In genomic region chrX:23332101-23332887, GRCh38 we compare ENCODE assay signal across 11 cellular contexts. TPM values are rescaled to one million over a fixed set of nuclear protein-coding genes. Genes with fewer than 3 reads are reported as not detected.
DNase-seq lines count a peak whose midpoint lies in the region; ATAC-seq and TF ChIP-seq lines count a peak whose summit lies in the region.
"Had no signal": no experiment of that assay in that cellular context is flagged by ENCODE, and none has a peak within 500 bp of the region (broad histone marks: within the 10 kb centered on the region; RNA-seq: fewer than 3 reads in every experiment).

No MANE protein-coding gene starts in this region.

- H3F3A ChIP-seq in neural progenitor cell (ENCODE audit: low read depth): no peaks in the 10 kb centered on the region

- H3K27me3 ChIP-seq in neural progenitor cell: peaks cover 82% of the 10 kb centered on the region

- no peak overlapping the region for H3K27ac Mint-ChIP-seq in natural killer cell treated with Interleukin-12 subunit alpha and Interleukin-12 subunit beta and Interleukin-15 and Interleukin-18, amount 100 ng/mL, for 72 hours
- H3K27ac Mint-ChIP-seq in natural killer cell (no peak overlapping the region), neural progenitor cell (no peak overlapping the region)
- H3K27ac Mint-ChIP-seq: activated CD4-positive, alpha-beta T cell treated with anti-CD3 and anti-CD28 coated beads, Interleukin-2, amount 10 ng/mL, durations not matched to agents 7 days and 5 days had no signal

- peaks cover 24 to 34% of the 10 kb centered on the region in 2 donors for H3K27me3 Mint-ChIP-seq in natural killer cell treated with Interleukin-12 subunit alpha and Interleukin-12 subunit beta and Interleukin-15 and Interleukin-18, amount 100 ng/mL, for 72 hours
- H3K27me3 Mint-ChIP-seq in natural killer cell (ENCODE audit: low read depth in 2 of 2) (peaks cover 19 to 46% of the 10 kb centered on the region in 2 donors), neural progenitor cell (ENCODE audit: insufficient read depth, low read depth) (peaks cover 62% of the 10 kb centered on the region)

- peaks cover 17% of the 10 kb centered on the region for H3K4me1 ChIP-seq in neural progenitor cell

- no peaks in the 10 kb centered on the region for H3K9me3 ChIP-seq in neural progenitor cell (ENCODE audit: low read depth)
- H3K9me3 ChIP-seq: mucosa of descending colon had no signal

- peak overlapping the region; percentile 94 for H3K4me2 ChIP-seq in neural progenitor cell

- DNase-seq in natural killer cell treated with Interleukin-12 subunit alpha and Interleukin-12 subunit beta and Interleukin-15 and Interleukin-18, amount 100 ng/mL, for 72 hours (ENCODE audit: low spot score): no peak
- DNase-seq in natural killer cell: no peak
- no peak for DNase-seq in coronary artery (ENCODE audit: low spot score)
- DNase-seq in neural progenitor cell (ENCODE audit: low spot score): peak; percentile 29
- DNase-seq in middle frontal gyrus (ENCODE audit: extremely low spot score, low spot score): no peak
- DNase-seq in T-helper 9 cell: no peak
- no peak for DNase-seq in RKO (ENCODE audit: low spot score)
- DNase-seq: activated CD4-positive, alpha-beta T cell treated with anti-CD3 and anti-CD28 coated beads, Interleukin-2, amount 10 ng/mL, durations not matched to agents 7 days and 5 days; mucosa of descending colon had no signal

- no peak overlapping the region for H3K27ac ChIP-seq in coronary artery
- H3K27ac ChIP-seq in neural progenitor cell: no peak overlapping the region
- H3K27ac ChIP-seq: HL-60 had no signal

- H2AFZ ChIP-seq in neural progenitor cell (replicated peaks): no peak overlapping the region

- intact Hi-C loops in natural killer cell (cut with micrococcal nuclease): no loop called here

- no peaks in the 10 kb centered on the region for H3K36me3 Mint-ChIP-seq in natural killer cell treated with Interleukin-12 subunit alpha and Interleukin-12 subunit beta and Interleukin-15 and Interleukin-18, amount 100 ng/mL, for 72 hours
- H3K36me3 Mint-ChIP-seq in natural killer cell (no peaks in the 10 kb centered on the region), neural progenitor cell (no peaks in the 10 kb centered on the region)

- H3K9ac ChIP-seq in neural progenitor cell: no peak overlapping the region

- no peaks in the 10 kb centered on the region for H3K9me3 Mint-ChIP-seq in natural killer cell treated with Interleukin-12 subunit alpha and Interleukin-12 subunit beta and Interleukin-15 and Interleukin-18, amount 100 ng/mL, for 72 hours
- H3K9me3 Mint-ChIP-seq in natural killer cell (no peaks in the 10 kb centered on the region), neural progenitor cell (no peaks in the 10 kb centered on the region)
- H3K9me3 Mint-ChIP-seq: activated CD4-positive, alpha-beta T cell treated with anti-CD3 and anti-CD28 coated beads, Interleukin-2, amount 10 ng/mL, durations not matched to agents 7 days and 5 days had no signal

- TF ChIP-seq CTCF in natural killer cell (IDR thresholded peaks at IDR 0.05) (no peak), coronary artery (IDR thresholded peaks at IDR 0.05) (no peak), neural progenitor cell (IDR thresholded peaks at IDR 0.05) (no peak)

- H3K4me3 Mint-ChIP-seq in natural killer cell treated with Interleukin-12 subunit alpha and Interleukin-12 subunit beta and Interleukin-15 and Interleukin-18, amount 100 ng/mL, for 72 hours: peak overlapping the region; percentile 17
- no peak overlapping the region for H3K4me3 Mint-ChIP-seq in natural killer cell
- peak overlapping the region; percentile 81 for H3K4me3 Mint-ChIP-seq in neural progenitor cell
- H3K4me3 Mint-ChIP-seq: activated CD4-positive, alpha-beta T cell treated with anti-CD3 and anti-CD28 coated beads, Interleukin-2, amount 10 ng/mL, durations not matched to agents 7 days and 5 days had no signal

- H3K4me1 Mint-ChIP-seq in natural killer cell treated with Interleukin-12 subunit alpha and Interleukin-12 subunit beta and Interleukin-15 and Interleukin-18, amount 100 ng/mL, for 72 hours (ENCODE audit: low read depth in 2 of 2): peaks cover 4 to 5% of the 10 kb centered on the region in 2 donors
- H3K4me1 Mint-ChIP-seq in natural killer cell: peaks cover 0 to 7% of the 10 kb centered on the region in 2 donors
- H3K4me1 Mint-ChIP-seq in neural progenitor cell: peaks cover 14% of the 10 kb centered on the region

- H3K4me3 ChIP-seq in coronary artery (peak overlapping the region; percentile 68), neural progenitor cell (peak overlapping the region; percentile 55)
- H3K4me3 ChIP-seq: mucosa of descending colon had no signal

- H3K36me3 ChIP-seq in neural progenitor cell: no peaks in the 10 kb centered on the region

- ATAC-seq in natural killer cell treated with Interleukin-12 subunit alpha and Interleukin-12 subunit beta and Interleukin-15 and Interleukin-18, amount 100 ng/mL, for 72 hours: peak in 1 of 2 donors; percentile 30
- ATAC-seq in natural killer cell (no peak), GM21423 (IDR thresholded peaks at IDR 0.05; ENCODE audit: unreplicated experiment) (no peak)
- ATAC-seq: mucosa of descending colon had no signal

- H4K20me1 ChIP-seq in neural progenitor cell (ENCODE audit: low read depth): no peaks in the 10 kb centered on the region

- H3K79me2 ChIP-seq in neural progenitor cell (ENCODE audit: low read depth): no peaks in the 10 kb centered on the region

RNA-seq across cellular contexts. Expression of gene PTCHD1, which starts 2.4 kb away (rescaled TPM):
- not detected for total RNA-seq in natural killer cell treated with Interleukin-12 subunit alpha and Interleukin-12 subunit beta and Interleukin-15 and Interleukin-18, amount 100 ng/mL, for 72 hours
- total RNA-seq in natural killer cell (not detected), neural progenitor cell (ENCODE audit: low replicate concordance) (0.03 and 0.07 TPM in 2 replicates)
- total RNA-seq: activated CD4-positive, alpha-beta T cell treated with anti-CD3 and anti-CD28 coated beads, Interleukin-2, amount 10 ng/mL, durations not matched to agents 7 days and 5 days had no signal
